In genomic region chr3:136404056-136404455, GRCh38 we compare ENCODE assay signal across 26 cellular contexts.
"Had no signal": no experiment of that assay in that cellular context is flagged by ENCODE, and none has a peak within 500 bp of the region (broad histone marks: within the 10 kb centered on the region; RNA-seq: fewer than 3 reads in every experiment).

No MANE protein-coding gene starts in this region.

- H3K4me1 ChIP-seq: heart right ventricle, lower lobe of right lung, prostate gland, right atrium auricular region, stomach, thyroid gland, vagina had no signal

- H3K27ac Mint-ChIP-seq: effector memory CD8-positive, alpha-beta T cell; naive thymus-derived CD4-positive, alpha-beta T cell; nephron had no signal

- ATAC-seq: effector memory CD8-positive, alpha-beta T cell; heart right ventricle; left ventricle myocardium superior; lower lobe of right lung; naive thymus-derived CD4-positive, alpha-beta T cell; sciatic nerve had no signal

- H3K9me3 Mint-ChIP-seq: effector memory CD8-positive, alpha-beta T cell; naive thymus-derived CD4-positive, alpha-beta T cell; nephron had no signal

- H3K27me3 Mint-ChIP-seq: effector memory CD8-positive, alpha-beta T cell; naive thymus-derived CD4-positive, alpha-beta T cell had no signal

- H3K4me3 ChIP-seq: coronary artery, heart right ventricle, lower lobe of right lung, prostate gland, right atrium auricular region, smooth muscle cell, stomach, thyroid gland, vagina had no signal

- H3K27me3 ChIP-seq: heart right ventricle, right atrium auricular region, stomach, thyroid gland, vagina had no signal

- H3K27ac ChIP-seq: coronary artery, heart right ventricle, lower lobe of right lung, prostate gland, right atrium auricular region, stomach, thyroid gland, vagina had no signal

- H3K36me3 ChIP-seq: prostate gland, right atrium auricular region, thyroid gland had no signal

- H3K4me1 Mint-ChIP-seq: nephron had no signal

- H3K9me3 ChIP-seq: heart right ventricle, lower lobe of right lung, prostate gland, right atrium auricular region, stomach, thyroid gland, vagina had no signal

- H3K4me3 Mint-ChIP-seq: effector memory CD8-positive, alpha-beta T cell; naive thymus-derived CD4-positive, alpha-beta T cell; nephron had no signal

- H3K4me2 ChIP-seq: smooth muscle cell had no signal

- DNase-seq: effector memory CD8-positive, alpha-beta T cell; foreskin melanocyte; glutamatergic neuron; heart right ventricle; hippocampal formation; islet precursor cell; left ventricle myocardium superior; lower lobe of right lung; midbrain; naive thymus-derived CD4-positive, alpha-beta T cell; nucleus accumbens; stimulated activated CD4-positive, alpha-beta T cell treated with anti-CD3 and anti-CD28 coated beads, Interleukin-12 subunit alpha, Interleukin-12 subunit beta, amount 100 ng/mL, for 4 hours; stimulated activated CD4-positive, alpha-beta T cell treated with anti-CD3 and anti-CD28 coated beads, Interleukin-1b, Interleukin-23, amount 100 ng/mL, for 48 hours; stimulated activated CD4-positive, alpha-beta T cell treated with anti-CD3 and anti-CD28 coated beads, Interleukin-4, amount 100 ng/mL, for 1 hour; stimulated activated CD8-positive, alpha-beta memory T cell treated with anti-CD3 and anti-CD28 coated beads, Interleukin-4, amount 100 ng/mL, for 48 hours; stimulated activated naive CD4-positive, alpha-beta T cell treated with Interleukin-2 at 50 U/mL for 16 hours; stomach; thyroid gland; trophoblast cell had no signal
